1 cellular context compared by ENCODE assay signal in the genomic region with DNA sequence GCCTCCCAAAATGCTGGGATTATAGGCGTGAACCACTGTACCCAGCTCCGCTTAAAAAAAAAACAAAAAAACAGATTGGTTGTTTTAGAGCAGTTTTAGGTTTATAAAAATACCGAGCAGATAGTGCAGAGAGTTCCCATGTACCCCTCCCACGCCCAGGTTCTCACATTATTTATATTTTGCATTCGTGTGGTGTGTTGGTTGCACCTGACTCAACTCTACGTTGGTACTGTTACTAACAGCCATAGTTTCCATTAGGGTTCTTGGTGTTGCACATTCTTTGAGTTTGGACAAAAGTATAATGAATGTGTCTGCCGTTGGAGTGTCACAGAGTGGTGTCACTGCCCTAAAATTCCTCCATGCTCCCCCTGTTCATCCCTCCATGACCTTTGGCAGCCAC.
A peak's percentile ranks its signal among the peaks of the same experiment; 100 is the strongest.
TF ChIP-seq lines count a peak whose summit lies in the region.

No MANE protein-coding gene starts in this region.

TF ChIP-seq in GM12878, 131 proteins besides CTCF, POLR2A, EP300 and RAD21:
- TF ChIP-seq, protein P1, sequence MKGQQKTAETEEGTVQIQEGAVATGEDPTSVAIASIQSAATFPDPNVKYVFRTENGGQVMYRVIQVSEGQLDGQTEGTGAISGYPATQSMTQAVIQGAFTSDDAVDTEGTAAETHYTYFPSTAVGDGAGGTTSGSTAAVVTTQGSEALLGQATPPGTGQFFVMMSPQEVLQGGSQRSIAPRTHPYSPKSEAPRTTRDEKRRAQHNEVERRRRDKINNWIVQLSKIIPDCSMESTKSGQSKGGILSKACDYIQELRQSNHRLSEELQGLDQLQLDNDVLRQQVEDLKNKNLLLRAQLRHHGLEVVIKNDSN (IDR thresholded peaks at IDR 0.05; ENCODE audit: borderline replicate concordance, extremely low read length, insufficient read depth, low read depth, low read length): no peak
- peak; percentile 17 to 49; a peak in 2 of 4 replicates for TF ChIP-seq BHLHE40 (IDR thresholded peaks at IDR 0.05; ENCODE audit: borderline replicate concordance in 1 of 2, low read depth in 2 of 2, low read length in 1 of 2)
